In the genomic region with DNA sequence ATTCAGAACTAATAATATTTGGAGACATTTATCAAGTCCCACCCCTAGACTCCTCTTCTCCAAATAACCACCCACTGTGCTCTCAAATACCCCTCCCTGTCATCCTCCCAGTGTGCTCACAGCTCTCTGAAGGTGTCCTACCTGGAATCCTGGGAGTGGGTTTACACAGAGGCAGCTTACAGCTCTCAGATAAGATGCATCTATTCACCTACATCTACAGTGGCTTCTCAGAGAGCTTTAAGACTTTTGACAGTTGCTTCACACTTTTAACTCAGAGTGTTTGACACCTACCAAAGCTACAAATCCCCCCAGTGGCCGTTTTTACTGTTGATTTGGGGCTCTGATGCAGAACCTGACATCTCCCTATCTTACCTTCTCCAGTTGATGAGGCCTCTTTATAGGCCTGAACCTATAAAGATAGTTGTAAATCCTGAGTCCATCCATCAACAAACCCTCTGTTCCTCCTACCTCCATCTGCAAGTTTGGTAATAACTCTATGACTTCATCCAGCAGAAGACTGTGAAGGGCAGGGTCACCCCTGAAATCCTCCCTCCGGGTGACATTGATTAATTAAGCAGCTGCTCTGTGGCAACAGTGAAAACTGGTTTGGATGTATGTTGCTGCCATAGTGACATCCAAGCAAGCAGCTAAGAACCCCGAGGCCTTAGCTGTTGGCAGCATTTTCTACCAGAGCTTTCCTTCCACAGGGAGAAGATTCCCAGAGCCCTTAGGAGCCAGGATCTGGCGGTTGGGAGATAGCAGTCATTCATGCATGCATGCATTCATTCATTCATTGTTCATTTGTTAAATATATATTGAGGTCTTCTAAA, we compare ENCODE assay signal across 1 cellular context.
TF ChIP-seq lines count a peak whose summit lies in the region.

No MANE protein-coding gene starts in this region.

TF ChIP-seq in GM12878, 131 proteins besides CTCF, POLR2A, EP300 and RAD21:
- TF ChIP-seq PKNOX1 (IDR thresholded peaks at IDR 0.05): peak; percentile 43; the same call in 1 of the 2 replicates
- TF ChIP-seq ASH2L (IDR thresholded peaks at IDR 0.05; ENCODE audit: borderline replicate concordance, low read depth): no peak
- no peak for TF ChIP-seq RFX5 (IDR thresholded peaks at IDR 0.05; ENCODE audit: low read depth, low read length)
